ENCODE assay signal across 28 cellular contexts in genomic region chr10:124130198-124130597, GRCh38.
"Had no signal": no experiment of that assay in that cellular context is flagged by ENCODE, and none has a peak within 500 bp of the region (broad histone marks: within the 10 kb centered on the region; RNA-seq: fewer than 3 reads in every experiment).

No MANE protein-coding gene starts in this region.

- H3K27me3 Mint-ChIP-seq: type B pancreatic cell had no signal

- H3K36me3 Mint-ChIP-seq: naive thymus-derived CD8-positive, alpha-beta T cell; type B pancreatic cell had no signal

- H2AFZ ChIP-seq: hepatocyte had no signal

- ATAC-seq: left colon; naive thymus-derived CD8-positive, alpha-beta T cell had no signal

- H3K36me3 ChIP-seq: left lung, lower lobe of right lung, neutrophil, ovary, right atrium auricular region, right lobe of liver, suprapubic skin, thoracic aorta, tibial artery, uterus had no signal

- H3K79me2 ChIP-seq: hepatocyte had no signal

- H3K27ac ChIP-seq: hepatocyte, left lung, lower lobe of right lung, neutrophil, ovary, right atrium auricular region, right lobe of liver, suprapubic skin, thoracic aorta, tibial artery, uterus had no signal

- H3K27me3 ChIP-seq: hepatocyte, left lung, neutrophil, ovary, right atrium auricular region, right lobe of liver, suprapubic skin, tibial artery, uterus had no signal

- FAIRE-seq: keratinocyte had no signal

- H3K4me2 ChIP-seq: hepatocyte, smooth muscle cell had no signal

- H3K9me3 ChIP-seq: left lung, lower lobe of right lung, neutrophil, ovary, right atrium auricular region, right lobe of liver, suprapubic skin, thoracic aorta, tibial artery, uterus had no signal

- H3K27ac Mint-ChIP-seq: progenitor cell of endocrine pancreas, type B pancreatic cell had no signal

- DNase-seq: left colon; left lung; lower lobe of right lung; mammary epithelial cell; mesenchymal stem cell; occipital lobe; ovary; right lobe of liver; stimulated activated CD4-positive, alpha-beta T cell treated with anti-CD3 and anti-CD28 coated beads, Interleukin-1b, Interleukin-23, amount 100 ng/mL, for 48 hours; stimulated activated CD4-positive, alpha-beta T cell treated with anti-CD3 and anti-CD28 coated beads, Interleukin-2, amount 100 ng/mL, for 48 hours; stimulated activated CD4-positive, alpha-beta T cell treated with anti-CD3 and anti-CD28 coated beads, Interleukin-4, amount 100 ng/mL, for 4 hours; stimulated activated CD8-positive, alpha-beta memory T cell treated with anti-CD3 and anti-CD28 coated beads, Interleukin-4, amount 100 ng/mL, for 48 hours; stimulated activated naive CD4-positive, alpha-beta T cell; uterus had no signal

- H3K4me3 ChIP-seq: hepatocyte, left lung, lower lobe of right lung, ovary, right atrium auricular region, right lobe of liver, smooth muscle cell, suprapubic skin, thoracic aorta, tibial artery, uterus had no signal

- H3K4me1 ChIP-seq: right atrium auricular region, right lobe of liver, suprapubic skin, uterus had no signal

- H3K9me3 Mint-ChIP-seq: naive thymus-derived CD8-positive, alpha-beta T cell; nephron; neural crest cell; stimulated activated naive CD8-positive, alpha-beta T cell treated with anti-CD3 and anti-CD28 coated beads, Interleukin-15, Interleukin-2, amounts not matched to agents 100 ng/mL and 50 ng/mL, for 24 hours; type B pancreatic cell had no signal

- H3K4me1 Mint-ChIP-seq: naive thymus-derived CD8-positive, alpha-beta T cell had no signal

- H3K4me3 Mint-ChIP-seq: naive thymus-derived CD8-positive, alpha-beta T cell; nephron; neural crest cell; stimulated activated naive CD8-positive, alpha-beta T cell treated with anti-CD3 and anti-CD28 coated beads, Interleukin-15, Interleukin-2, amounts not matched to agents 100 ng/mL and 50 ng/mL, for 24 hours; type B pancreatic cell had no signal
